ENCODE assay signal across 8 cellular contexts in the genomic region with DNA sequence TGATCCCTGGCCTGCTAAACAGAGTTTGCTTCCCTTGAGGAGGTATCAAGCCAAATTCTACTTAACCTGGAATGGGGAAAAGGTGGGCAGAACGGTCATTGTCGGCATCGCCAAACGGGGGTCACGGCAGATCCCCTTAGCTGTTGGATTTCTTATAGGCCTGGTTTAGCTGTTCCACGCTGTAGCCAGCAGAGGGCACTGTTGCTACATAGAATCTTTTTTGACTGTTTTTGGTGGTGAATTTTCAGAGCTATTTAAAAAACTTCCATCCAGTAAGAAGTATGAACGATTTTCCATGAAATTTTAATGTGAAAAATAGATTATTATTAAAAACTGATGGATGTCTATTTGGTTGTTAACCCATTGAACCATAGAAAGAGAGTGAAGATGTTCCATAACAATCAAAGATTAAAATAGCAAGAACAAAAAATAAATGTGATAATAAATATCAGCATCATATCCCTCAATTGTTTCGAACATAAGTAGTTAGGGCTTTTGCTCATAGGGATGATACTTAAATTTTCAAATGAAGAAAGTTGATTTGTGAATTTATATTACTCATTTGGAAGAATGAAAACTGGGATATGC. TPM values are rescaled to one million over a fixed set of nuclear protein-coding genes. Genes with fewer than 3 reads are reported as not detected.
DNase-seq lines count a peak whose midpoint lies in the region; ATAC-seq and TF ChIP-seq lines count a peak whose summit lies in the region.

No MANE protein-coding gene starts in this region.

- H3K4ac ChIP-seq in neuronal stem cell (ENCODE audit: low read length), result no peak overlapping the region

- no CpG with 5 or more reads among the region's 8 CpGs for WGBS in neuronal stem cell (ENCODE audit: extremely low coverage in 2 of 2, insufficient read length in 2 of 2, insufficient replicate concordance in 1 of 2), 2 donors

- H3K4me3 ChIP-seq in AG09309 (ENCODE audit: control insufficient read depth, low read depth, low read length), result peak overlapping the region; percentile 71
- no peak overlapping the region for H3K4me3 ChIP-seq in NB4 (ENCODE audit: low read depth, low read length)
- peak overlapping the region; percentile 67 for H3K4me3 ChIP-seq in fibroblast of villous mesenchyme (ENCODE audit: low read depth, low read length)
- no peak overlapping the region for H3K4me3 ChIP-seq in neuronal stem cell (ENCODE audit: low read length in 2 of 2)

- no peak for TF ChIP-seq POLR2A in NB4 (IDR thresholded peaks at IDR 0.05; ENCODE audit: extremely low read depth, insufficient read length)

- H3K4me3 Mint-ChIP-seq in activated CD8-positive, alpha-beta T cell treated with anti-CD3 and anti-CD28 coated beads for 36 hours, result peak overlapping the region; percentile 8

- no peak overlapping the region for H4K91ac ChIP-seq in neuronal stem cell (ENCODE audit: low read depth, low read length, poor library complexity)

- H2BK12ac ChIP-seq in neuronal stem cell (ENCODE audit: low read length), result no peak overlapping the region

- H3K14ac ChIP-seq in neuronal stem cell (ENCODE audit: low read length), result no peak overlapping the region

- no peak overlapping the region for H3K27ac Mint-ChIP-seq in activated CD8-positive, alpha-beta T cell treated with anti-CD3 and anti-CD28 coated beads for 36 hours

- POLR2A ChIA-PET in activated CD8-positive, alpha-beta T cell treated with anti-CD3 and anti-CD28 coated beads for 36 hours (lab: Charles Lee), result no interaction called here

- no peaks in the 10 kb centered on the region for H3K79me1 ChIP-seq in neuronal stem cell (ENCODE audit: low read depth, low read length)

- CTCF ChIA-PET in activated CD8-positive, alpha-beta T cell treated with anti-CD3 and anti-CD28 coated beads for 36 hours (lab: Charles Lee), result interaction anchor here (0.7 to 2.5 kb wide), 6 partner anchors 9 to 512 kb away, joined by 4 to 7 read pairs (median 4); no protein-coding TSS in a partner anchor

- no peaks in the 10 kb centered on the region for H3K27me3 ChIP-seq in neuronal stem cell (ENCODE audit: control insufficient read depth in 3 of 3, insufficient read depth in 3 of 3, low read depth in 1 of 3, low read length in 3 of 3)

- no peak overlapping the region for H3K9ac ChIP-seq in neuronal stem cell (ENCODE audit: low read depth, low read length, poor library complexity)

- H3K4me1 ChIP-seq in neuronal stem cell (ENCODE audit: control insufficient read depth in 2 of 2, insufficient read depth in 1 of 2, low read depth in 1 of 2, low read length in 2 of 2), result no peaks in the 10 kb centered on the region

- no peaks in the 10 kb centered on the region for H3K9me3 Mint-ChIP-seq in activated CD8-positive, alpha-beta T cell treated with anti-CD3 and anti-CD28 coated beads for 36 hours

- H3K18ac ChIP-seq in neuronal stem cell (ENCODE audit: low read length), result no peak overlapping the region

- H3K36me3 Mint-ChIP-seq in activated CD8-positive, alpha-beta T cell treated with anti-CD3 and anti-CD28 coated beads for 36 hours (ENCODE audit: low read depth), result no peaks in the 10 kb centered on the region

- TF ChIP-seq CTCF in AG09309 (IDR thresholded peaks at IDR 0.05; ENCODE audit: control insufficient read depth, insufficient read depth, low read depth, low read length, missing control alignments) (peak; percentile 80), GM12873 (IDR thresholded peaks at IDR 0.05; ENCODE audit: insufficient read depth, low read depth, low read length, missing control alignments) (peak; percentile 80), NB4 (IDR thresholded peaks at IDR 0.05; ENCODE audit: low read depth, low read length) (peak; percentile 73), fibroblast of villous mesenchyme (IDR thresholded peaks at IDR 0.05; ENCODE audit: insufficient read depth, low read depth, low read length) (peak; percentile 70)
- TF ChIP-seq CTCF in activated CD8-positive, alpha-beta T cell treated with anti-CD3 and anti-CD28 coated beads for 36 hours (IDR thresholded peaks at IDR 0.05), result peak; percentile 58

- H3K4me2 ChIP-seq in neuronal stem cell (ENCODE audit: insufficient read depth, low read length, poor library complexity, severe bottlenecking), result no peak overlapping the region

- H3K27ac ChIP-seq in neuronal stem cell (replicated peaks; ENCODE audit: low read length), result no peak overlapping the region

- no peak overlapping the region for H4K8ac ChIP-seq in neuronal stem cell (ENCODE audit: low read depth, low read length)

- DNase-seq in AG09309 (ENCODE audit: low read depth) (no peak), NB4 (ENCODE audit: low read depth) (peak; percentile 47), fibroblast of villous mesenchyme (ENCODE audit: low read depth) (peak; percentile 69), neuronal stem cell (ENCODE audit: low spot score) (peak; percentile 51), amniotic stem cell (lab: John Stamatoyannopoulos, UW) (no peak), NCI-H187 treated with DMSO at 0.1 percent for 48 hours (lab: John Stamatoyannopoulos, UW) (no peak)
- peak; percentile 45 for DNase-seq in activated CD8-positive, alpha-beta T cell treated with anti-CD3 and anti-CD28 coated beads for 36 hours

- no peak for ATAC-seq in activated CD8-positive, alpha-beta T cell treated with anti-CD3 and anti-CD28 coated beads for 36 hours

- H3K27me3 Mint-ChIP-seq in activated CD8-positive, alpha-beta T cell treated with anti-CD3 and anti-CD28 coated beads for 36 hours, result peaks cover 11% of the 10 kb centered on the region

- intact Hi-C loops in activated CD8-positive, alpha-beta T cell treated with anti-CD3 and anti-CD28 coated beads for 36 hours (cut with micrococcal nuclease), result no loop called here

- no peak overlapping the region for H2BK15ac ChIP-seq in neuronal stem cell (ENCODE audit: low read length)

- H2BK5ac ChIP-seq in neuronal stem cell (ENCODE audit: low read length), result no peak overlapping the region

- no peaks in the 10 kb centered on the region for H3K9me3 ChIP-seq in neuronal stem cell (replicated peaks in 1 of 2; ENCODE audit: control insufficient read depth in 2 of 2, insufficient read depth in 1 of 2, low read depth in 1 of 2, low read length in 2 of 2)

- no peaks in the 10 kb centered on the region for H3K36me3 ChIP-seq in neuronal stem cell (replicated peaks in 1 of 2; ENCODE audit: control insufficient read depth in 2 of 2, insufficient read depth in 2 of 2, low read length in 2 of 2)

- H3K23ac ChIP-seq in neuronal stem cell (ENCODE audit: low read depth, low read length, poor library complexity), result no peak overlapping the region

- H2BK120ac ChIP-seq in neuronal stem cell (ENCODE audit: low read depth, low read length), result no peak overlapping the region

- peaks cover 6% of the 10 kb centered on the region for H3K4me1 Mint-ChIP-seq in activated CD8-positive, alpha-beta T cell treated with anti-CD3 and anti-CD28 coated beads for 36 hours (ENCODE audit: low read depth)

- no peak overlapping the region for H2AFZ ChIP-seq in neuronal stem cell (ENCODE audit: low read length)

- no peak overlapping the region for H2AK5ac ChIP-seq in neuronal stem cell (ENCODE audit: low read depth, low read length)

RNA-seq across cellular contexts. Expression of gene LINC00632, which starts 56.6 kb away (rescaled TPM):
- under 1 TPM; 0.41 to 0.43 TPM for total RNA-seq in activated CD8-positive, alpha-beta T cell treated with anti-CD3 and anti-CD28 coated beads for 36 hours
- 5.2 and 7.4 TPM in 2 replicates for total RNA-seq in fibroblast of villous mesenchyme
- polyA plus RNA-seq in neuronal stem cell (2013, experiment 1 of 2), result 21.0 TPM
- 20.5 TPM for polyA plus RNA-seq in neuronal stem cell (2013, experiment 2 of 2)

Comparison
In these comparisons a context has a peak if more than half of its experiments do, and no peak if none do; other contexts are left out.
1. DNase-seq: peak in NB4 (single experiment), activated CD8-positive, alpha-beta T cell treated with anti-CD3 and anti-CD28 coated beads for 36 hours (single experiment), fibroblast of villous mesenchyme (single experiment) and neuronal stem cell (single experiment); none in AG09309 (single experiment), amniotic stem cell (single experiment) and NCI-H187 treated with DMSO at 0.1 percent for 48 hours (single experiment).
2. H3K4me3 ChIP-seq: peak in AG09309 (single experiment) and fibroblast of villous mesenchyme (single experiment); none in NB4 (single experiment) and neuronal stem cell (0 of 2).
3. Peak in every context shown above with its lines, with median percentiles within 50 percentile points of each other: CTCF ChIP-seq.